ENCODE assay signal across 8 cellular contexts in genomic region chr22:41833369-41834004, GRCh38. TPM values are rescaled to one million over a fixed set of nuclear protein-coding genes. Genes with fewer than 3 reads are reported as not detected.
DNase-seq lines count a peak whose midpoint lies in the region; ATAC-seq and TF ChIP-seq lines count a peak whose summit lies in the region.

No MANE protein-coding gene starts in this region.

- H3K27me3 Mint-ChIP-seq in CD4-positive, CD25-positive, alpha-beta regulatory T cell, result no peaks in the 10 kb centered on the region
- H3K27me3 Mint-ChIP-seq in stimulated activated naive CD8-positive, alpha-beta T cell treated with anti-CD3 and anti-CD28 coated beads, Interleukin-15, amount 100 ng/mL, for 72 hours, result no peaks in the 10 kb centered on the region

- H3K9me3 Mint-ChIP-seq in CD4-positive, CD25-positive, alpha-beta regulatory T cell, result no peaks in the 10 kb centered on the region
- no peaks in the 10 kb centered on the region for H3K9me3 Mint-ChIP-seq in stimulated activated naive CD8-positive, alpha-beta T cell treated with anti-CD3 and anti-CD28 coated beads, Interleukin-15, amount 100 ng/mL, for 72 hours

- H3K36me3 Mint-ChIP-seq in CD4-positive, CD25-positive, alpha-beta regulatory T cell, result peaks cover 12% of the 10 kb centered on the region

- no peaks in the 10 kb centered on the region for H3K9me3 ChIP-seq in CD4-positive, CD25-positive, alpha-beta regulatory T cell (ENCODE audit: control insufficient read depth in 2 of 2, low read length in 2 of 2)
- H3K9me3 ChIP-seq in mucosa of rectum (ENCODE audit: control insufficient read depth in 2 of 2, low read length in 2 of 2), result no peaks in the 10 kb centered on the region

- peaks cover 6% of the 10 kb centered on the region for H3K36me3 ChIP-seq in CD4-positive, CD25-positive, alpha-beta regulatory T cell (ENCODE audit: control insufficient read depth, insufficient read depth, low read length)
- H3K36me3 ChIP-seq in mucosa of rectum (ENCODE audit: control insufficient read depth in 2 of 2, insufficient read depth in 2 of 2, low read length in 2 of 2), result peaks cover 9 to 10% of the 10 kb centered on the region in 2 donors

- peak overlapping the region; percentile 93 for H3K27ac ChIP-seq in CD4-positive, CD25-positive, alpha-beta regulatory T cell (ENCODE audit: insufficient read depth, low read length, poor library complexity, severe bottlenecking)
- peak overlapping the region; percentile 92 to 94 for H3K27ac ChIP-seq in mucosa of rectum (ENCODE audit: low read depth in 2 of 2, low read length in 2 of 2)

- no peak for TF ChIP-seq EP300 in Ishikawa (IDR thresholded peaks at IDR 0.05; ENCODE audit: borderline replicate concordance)

- H3K27ac Mint-ChIP-seq in CD4-positive, CD25-positive, alpha-beta regulatory T cell, result peak overlapping the region; percentile 77 to 96 (median 95)
- H3K27ac Mint-ChIP-seq in stimulated activated naive CD8-positive, alpha-beta T cell treated with anti-CD3 and anti-CD28 coated beads, Interleukin-15, amount 100 ng/mL, for 72 hours, result peak overlapping the region; percentile 37 to 95

- peaks cover 17% of the 10 kb centered on the region for H3K4me1 ChIP-seq in CD4-positive, CD25-positive, alpha-beta regulatory T cell (ENCODE audit: control insufficient read depth, insufficient read depth, low read length, poor library complexity, severe bottlenecking)
- peaks cover 11 to 29% of the 10 kb centered on the region in 2 donors for H3K4me1 ChIP-seq in mucosa of rectum (ENCODE audit: control insufficient read depth in 2 of 2, insufficient read depth in 2 of 2, low read length in 2 of 2)

- peak overlapping the region; percentile 87 to 95 (median 92) for H3K4me3 Mint-ChIP-seq in CD4-positive, CD25-positive, alpha-beta regulatory T cell
- H3K4me3 Mint-ChIP-seq in stimulated activated naive CD8-positive, alpha-beta T cell treated with anti-CD3 and anti-CD28 coated beads, Interleukin-15, amount 100 ng/mL, for 72 hours, result peak overlapping the region; percentile 88 to 97

- no peaks in the 10 kb centered on the region for H3K27me3 ChIP-seq in CD4-positive, CD25-positive, alpha-beta regulatory T cell (ENCODE audit: control insufficient read depth, insufficient read depth, low read length)
- no peaks in the 10 kb centered on the region for H3K27me3 ChIP-seq in mucosa of rectum (ENCODE audit: control insufficient read depth in 2 of 2, insufficient read depth in 2 of 2, low read length in 2 of 2)

- TF ChIP-seq RAD21 in Ishikawa (IDR thresholded peaks at IDR 0.05; ENCODE audit: low read depth), result no peak

- ATAC-seq in CD4-positive, CD25-positive, alpha-beta regulatory T cell (ENCODE audit: low read depth in 2 of 2), result no peak
- peak; percentile 48 for ATAC-seq in stimulated activated naive CD8-positive, alpha-beta T cell treated with anti-CD3 and anti-CD28 coated beads, Interleukin-15, amount 100 ng/mL, for 72 hours

- DNase-seq in CD4-positive, CD25-positive, alpha-beta regulatory T cell, result peak in 2 of 3 donors; percentile 42 to 61
- DNase-seq in GM20000 (ENCODE audit: low spot score), result peak; percentile 58
- peak; percentile 79 for DNase-seq in activated CD8-positive, alpha-beta memory T cell treated with anti-CD3 and anti-CD28 coated beads, Interleukin-2, amount 50 U/mL, for 48 hours
- no peak for DNase-seq in epithelial cell of esophagus (ENCODE audit: low read depth)
- DNase-seq in stimulated activated naive CD8-positive, alpha-beta T cell treated with anti-CD3 and anti-CD28 coated beads, Interleukin-15, amount 100 ng/mL, for 72 hours, result peak; percentile 41 to 53
- no peak for DNase-seq in NCI-H187 (lab: John Stamatoyannopoulos, UW)

- peak overlapping the region; percentile 84 to 94 for H3K9ac ChIP-seq in mucosa of rectum (ENCODE audit: low read depth in 1 of 2, low read length in 2 of 2)

- H3K4me1 Mint-ChIP-seq in CD4-positive, CD25-positive, alpha-beta regulatory T cell, result peaks cover 22 to 55% (median 32%) of the 10 kb centered on the region in 4 donors
- H3K4me1 Mint-ChIP-seq in stimulated activated naive CD8-positive, alpha-beta T cell treated with anti-CD3 and anti-CD28 coated beads, Interleukin-15, amount 100 ng/mL, for 72 hours, result peaks cover 55% of the 10 kb centered on the region

- H3K4me3 ChIP-seq in CD4-positive, CD25-positive, alpha-beta regulatory T cell (ENCODE audit: low read depth, low read length), result peak overlapping the region; percentile 65
- peak overlapping the region; percentile 60 for H3K4me3 ChIP-seq in epithelial cell of esophagus (ENCODE audit: low read length)
- peak overlapping the region; percentile 82 to 84 for H3K4me3 ChIP-seq in mucosa of rectum (ENCODE audit: low read length in 2 of 2)

- TF ChIP-seq CTCF in GM20000 (IDR thresholded peaks at IDR 0.05; ENCODE audit: extremely low read depth, missing control alignments), result no peak
- TF ChIP-seq CTCF in epithelial cell of esophagus (IDR thresholded peaks at IDR 0.05; ENCODE audit: insufficient read depth, low read depth, low read length, missing control alignments), result no peak

TF ChIP-seq in Ishikawa, 13 proteins besides CTCF, POLR2A, EP300 and RAD21:
- TF ChIP-seq FOXM1 (IDR thresholded peaks at IDR 0.05; ENCODE audit: borderline replicate concordance, low read depth) (no peak), CREB1 (IDR thresholded peaks at IDR 0.05; ENCODE audit: low read depth) (no peak), EGR1 (IDR thresholded peaks at IDR 0.05) (peak; percentile 61; the same call in 1 of the 2 replicates), MAX (IDR thresholded peaks at IDR 0.05) (peak; percentile 85), TCF12 (IDR thresholded peaks at IDR 0.05; ENCODE audit: low read depth) (no peak), CEBPB (IDR thresholded peaks at IDR 0.05) (no peak), YY1 (IDR thresholded peaks at IDR 0.05; ENCODE audit: low read depth) (no peak), TAF1 (IDR thresholded peaks at IDR 0.05; ENCODE audit: low read depth) (no peak), USF1 (IDR thresholded peaks at IDR 0.05) (no peak), TEAD4 (IDR thresholded peaks at IDR 0.05) (no peak)

RNA-seq across cellular contexts. Expression of gene SREBF2, which starts 0.6 kb away (rescaled TPM):
- total RNA-seq in CD4-positive, CD25-positive, alpha-beta regulatory T cell, result 98.6 TPM
- 10 to 100 TPM; 12.8 to 14.7 (median 13.5) TPM for polyA plus RNA-seq in CD4-positive, CD25-positive, alpha-beta regulatory T cell

RNA-seq across cellular contexts. Expression of gene CCDC134, which starts 33.0 kb away (rescaled TPM):
- 21.1 TPM for total RNA-seq in CD4-positive, CD25-positive, alpha-beta regulatory T cell
- polyA plus RNA-seq in CD4-positive, CD25-positive, alpha-beta regulatory T cell, result 1 to 10 TPM; 3.6 to 7.7 (median 5.3) TPM

Comparison
In these comparisons a context has a peak if more than half of its experiments do, and no peak if none do; other contexts are left out.
1. DNase-seq: peak in CD4-positive, CD25-positive, alpha-beta regulatory T cell (2 of 3), GM20000 (single experiment), activated CD8-positive, alpha-beta memory T cell treated with anti-CD3 and anti-CD28 coated beads, Interleukin-2, amount 50 U/mL, for 48 hours (single experiment) and stimulated activated naive CD8-positive, alpha-beta T cell treated with anti-CD3 and anti-CD28 coated beads, Interleukin-15, amount 100 ng/mL, for 72 hours (2 of 2); none in epithelial cell of esophagus (single experiment) and NCI-H187 (0 of 2).
2. Peak in every context shown above with its lines, with median percentiles within 50 percentile points of each other: H3K4me3 ChIP-seq.